In genomic region chr11:8731647-8732188, GRCh38 we compare ENCODE assay signal across 15 cellular contexts. TPM values are rescaled to one million over a fixed set of nuclear protein-coding genes. Genes with fewer than 3 reads are reported as not detected.
DNase-seq lines count a peak whose midpoint lies in the region; ATAC-seq and TF ChIP-seq lines count a peak whose summit lies in the region.
"Had no signal": no experiment of that assay in that cellular context is flagged by ENCODE, and none has a peak within 500 bp of the region (broad histone marks: within the 10 kb centered on the region; RNA-seq: fewer than 3 reads in every experiment).

No MANE protein-coding gene starts in this region.

- no peaks in the 10 kb centered on the region for H3K36me3 Mint-ChIP-seq in naive B cell

- TF ChIP-seq CTCF in right atrium auricular region (IDR thresholded peaks at IDR 0.05) (no peak), adrenal gland (IDR thresholded peaks at IDR 0.05) (no peak), vagina (IDR thresholded peaks at IDR 0.05) (no peak)

- peaks cover 0 to 9% (median 0%) of the 10 kb centered on the region in 3 donors for H3K27me3 Mint-ChIP-seq in naive B cell

- ATAC-seq in Right ventricle myocardium superior (ENCODE audit: poor library complexity) (no peak), naive B cell (ENCODE audit: low read depth in 2 of 2) (peak; percentile 7 to 22), GM19467 (IDR thresholded peaks at IDR 0.05; ENCODE audit: unreplicated experiment) (no peak)
- ATAC-seq: HCT116 had no signal

- intact Hi-C loops in Right ventricle myocardium superior (cut with DNase I) (no loop called here), adrenal gland (cut with DNase I) (no loop called here), vagina (cut with DNase I) (no loop called here)

- H3K27ac Mint-ChIP-seq in naive B cell: peak overlapping the region; percentile 88 to 99 (median 95)

- H3K27me3 ChIP-seq in right atrium auricular region (no peaks in the 10 kb centered on the region), adrenal gland (no peaks in the 10 kb centered on the region), vagina (no peaks in the 10 kb centered on the region)

- H3K4me3 ChIP-seq in right atrium auricular region: no peak overlapping the region
- H3K4me3 ChIP-seq in adrenal gland: no peak overlapping the region
- no peak overlapping the region for H3K4me3 ChIP-seq in vagina

- peaks cover 0 to 90% of the 10 kb centered on the region in 2 donors for H3K4me1 ChIP-seq in right atrium auricular region
- H3K4me1 ChIP-seq in adrenal gland (replicated peaks in 1 of 2): peaks cover 52 to 68% of the 10 kb centered on the region in 2 donors
- peaks cover 50% of the 10 kb centered on the region for H3K4me1 ChIP-seq in vagina

- TF ChIP-seq POLR2A in adrenal gland (IDR thresholded peaks at IDR 0.05) (no peak), vagina (IDR thresholded peaks at IDR 0.05) (no peak)

- 81 to 89% (median 85%) methylated on average over 3 of the region's 3 CpGs for whole genome bisulfite sequencing in adrenal gland, 4 donors

- no peaks in the 10 kb centered on the region for H3K9me3 Mint-ChIP-seq in naive B cell

- H3K4me3 Mint-ChIP-seq in naive B cell: peak overlapping the region; percentile 2 to 92 (median 78)

- peaks cover 15 to 38% (median 34%) of the 10 kb centered on the region in 3 donors for H3K4me1 Mint-ChIP-seq in naive B cell

- H3K27ac ChIP-seq in right atrium auricular region (peak overlapping the region; percentile 75 to 80), adrenal gland (peak overlapping the region in 3 of 5 donors; percentile 74 to 87 (median 83)), vagina (peak overlapping the region; percentile 70)
- H3K27ac ChIP-seq: WERI-Rb-1 had no signal

- DNase-seq in right atrium auricular region (ENCODE audit: low spot score): no peak
- no peak for DNase-seq in Right ventricle myocardium superior
- no peak for DNase-seq in adrenal gland
- DNase-seq in naive B cell: no peak
- no peak for DNase-seq in vagina (ENCODE audit: extremely low spot score in 2 of 2)
- no peak for DNase-seq in NCI-H146 (lab: John Stamatoyannopoulos, UW)
- no peak for DNase-seq in 8988T
- DNase-seq: Calu3, hypothalamus, mesendoderm, NCI-H1436, retina, WERI-Rb-1 had no signal

- H3K36me3 ChIP-seq in right atrium auricular region (peaks cover 14% of the 10 kb centered on the region), adrenal gland (replicated peaks in 1 of 2) (peaks cover 0 to 17% of the 10 kb centered on the region in 2 donors), vagina (peaks cover 0 to 16% of the 10 kb centered on the region in 2 donors)

- H3K9me3 ChIP-seq in right atrium auricular region (no peaks in the 10 kb centered on the region), adrenal gland (replicated peaks in 1 of 3) (no peaks in the 10 kb centered on the region), vagina (no peaks in the 10 kb centered on the region)

RNA-seq across cellular contexts. Expression of gene RPL27A, which starts 49.1 kb away (rescaled TPM):
- total RNA-seq in right atrium auricular region: 100 to 1,000 TPM; 598 to 620 TPM
- total RNA-seq in Right ventricle myocardium superior: 549 TPM
- 1,000 to 10,000 TPM in 3 of 8 donors, 100 to 1,000 TPM in 5; 668 to 1,527 (median 930) TPM for total RNA-seq in adrenal gland
- polyA plus RNA-seq in adrenal gland: 1,000 to 10,000 TPM; 1,237 to 3,013 (median 2,638) TPM
- polyA plus RNA-seq in naive B cell (ENCODE audit: low read depth in 6 of 6): 1,000 to 10,000 TPM; 2,246 to 4,262 (median 3,486) TPM
- 1,279 TPM for total RNA-seq in vagina

RNA-seq across cellular contexts. Expression of gene TRIM66, which starts 49.3 kb away (rescaled TPM):
- 1 to 10 TPM in 1 of 2 donors, under 1 TPM in 1; 0.56 to 3.7 TPM for total RNA-seq in right atrium auricular region
- total RNA-seq in Right ventricle myocardium superior: 2.4 TPM
- 10 to 100 TPM in 4 of 8 donors, 1 to 10 TPM in 4; 6.6 to 18.4 (median 10.2) TPM for total RNA-seq in adrenal gland
- polyA plus RNA-seq in adrenal gland: 1 to 10 TPM; 3.6 to 9.9 (median 4.0) TPM
- polyA plus RNA-seq in naive B cell (ENCODE audit: low read depth in 6 of 6): 1 to 10 TPM in 2 of 6 donors, under 1 TPM in 3, not detected in 1; 0.31 to 1.7 (median 0.95) TPM
- total RNA-seq in vagina: 12.8 TPM

Comparison
In these comparisons a context has a peak if more than half of its experiments do, and no peak if none do; other contexts are left out.
1. ATAC-seq: peak in naive B cell (2 of 2); none in Right ventricle myocardium superior (single experiment) and GM19467 (single experiment).
2. Peak in every context shown above with its lines, with median percentiles within 50 percentile points of each other: H3K27ac ChIP-seq.